ENCODE assay signal across 17 cellular contexts in genomic region chr1:51954783-51955182, GRCh38. TPM values are rescaled to one million over a fixed set of nuclear protein-coding genes. Genes with fewer than 3 reads are reported as not detected.
DNase-seq lines count a peak whose midpoint lies in the region; ATAC-seq, FAIRE-seq and TF ChIP-seq lines count a peak whose summit lies in the region.
"Had no signal": no experiment of that assay in that cellular context is flagged by ENCODE, and none has a peak within 500 bp of the region (broad histone marks: within the 10 kb centered on the region; RNA-seq: fewer than 3 reads in every experiment).

No MANE protein-coding gene starts in this region.

- peaks cover under 1% of the 10 kb centered on the region for H3K27me3 Mint-ChIP-seq in GM23338 (ENCODE audit: insufficient read depth, low read depth, poor library complexity)
- H3K27me3 Mint-ChIP-seq: CD4-positive, alpha-beta T cell had no signal

- no TSS peak for BruUV-seq in HepG2 (replicated peaks; lab: Mats Ljungman, UMichigan)

- TF ChIP-seq RAD21 in liver (IDR thresholded peaks at IDR 0.05) (no peak), HepG2 (CRISPR knock-in tag; IDR thresholded peaks at IDR 0.05) (no peak)

- no peaks in the 10 kb centered on the region for H3K79me2 ChIP-seq in HepG2 (ENCODE audit: insufficient read depth, low read length)
- H3K79me2 ChIP-seq in GM23338 (replicated peaks; ENCODE audit: insufficient read depth), result peaks cover 5% of the 10 kb centered on the region; the same call in 1 of the 2 replicates

- no peaks in the 10 kb centered on the region for H3K27me3 ChIP-seq in liver (ENCODE audit: control insufficient read depth in 4 of 4, insufficient read depth in 4 of 4, low read length in 3 of 4)
- no peaks in the 10 kb centered on the region for H3K27me3 ChIP-seq in HepG2 (ENCODE audit: control insufficient read depth in 1 of 2, insufficient read depth in 2 of 2, low read length in 2 of 2)
- no peaks in the 10 kb centered on the region for H3K27me3 ChIP-seq in GM23338 (ENCODE audit: insufficient read depth)
- no peaks in the 10 kb centered on the region for H3K27me3 ChIP-seq in prostate gland (replicated peaks; ENCODE audit: insufficient read depth)
- H3K27me3 ChIP-seq: BLaER1 had no signal

- ATAC-seq in HepG2, result no peak
- no peak for ATAC-seq in GM23338
- ATAC-seq in GM21717 (IDR thresholded peaks at IDR 0.05; ENCODE audit: unreplicated experiment), result no peak

- intact Hi-C loops in HepG2 (cut with micrococcal nuclease; ENCODE audit: unreplicated experiment) (no loop called here), prostate gland (cut with DNase I) (no loop called here)

- in situ Hi-C loops in HepG2 (cut with HindIII; ENCODE audit: extremely low pct_ligation_motif_present, low pct_unique_long_range_greater_than_20kb), result no loop called here

- TF ChIP-seq EP300 in HepG2 (IDR thresholded peaks at IDR 0.05; ENCODE audit: low read depth in 2 of 2, low read length in 2 of 2) (no peak), HepG2 (CRISPR knock-in tag; IDR thresholded peaks at IDR 0.05; ENCODE audit: borderline replicate concordance) (no peak)

- H4K20me1 ChIP-seq in HepG2 (ENCODE audit: insufficient read depth, low read length) (no peaks in the 10 kb centered on the region), GM23338 (replicated peaks; ENCODE audit: insufficient read depth) (0 out of 2 replicates have a peak, but pooled peaks cover 3% of the 10 kb centered on the region)
- H4K20me1 ChIP-seq: BLaER1 had no signal

- no peak overlapping the region for H3K27ac Mint-ChIP-seq in GM23338
- H3K27ac Mint-ChIP-seq: CD4-positive, alpha-beta T cell had no signal

- peaks cover under 1 to 6% (median 6%) of the 10 kb centered on the region in 4 donors for H3K9me3 ChIP-seq in liver (ENCODE audit: control insufficient read depth in 4 of 4, low read length in 3 of 4)
- H3K9me3 ChIP-seq in HepG2 (ENCODE audit: low read length), result peaks cover 3% of the 10 kb centered on the region; the same call in 1 of the 2 replicates
- no peaks in the 10 kb centered on the region for H3K9me3 ChIP-seq in prostate gland

- H3K36me3 Mint-ChIP-seq in GM23338 (ENCODE audit: low read depth), result peaks cover 48% of the 10 kb centered on the region

- CTCF ChIA-PET in HepG2 (lab: Yijun Ruan, JAX; ENCODE audit: low intra/inter-chr PET ratio, low total read pairs), result no interaction called here

- POLR2A ChIA-PET in HepG2 (lab: Yijun Ruan, JAX), result no interaction called here

- H3K4me2 ChIP-seq in HepG2 (ENCODE audit: low read depth, low read length) (no peak overlapping the region), GM23338 (no peak overlapping the region)

- no peak overlapping the region for H2AFZ ChIP-seq in HepG2 (ENCODE audit: low read length)
- no peak overlapping the region for H2AFZ ChIP-seq in GM23338
- H2AFZ ChIP-seq: GM23248 had no signal

- H3K27ac ChIP-seq in liver (ENCODE audit: low read depth in 1 of 2, low read length in 2 of 2) (no peak overlapping the region), HepG2 (ENCODE audit: extremely low read length, insufficient read depth, low read length) (no peak overlapping the region), GM23338 (ENCODE audit: low read depth) (0 out of 2 replicates have a peak overlapping the region, but pooled peaks have one; percentile 46), VCaP (peak overlapping the region; percentile 88), prostate gland (peak overlapping the region; percentile 44 to 81)
- H3K27ac ChIP-seq: BLaER1, GM23248 had no signal

- no peak overlapping the region for H3K9ac ChIP-seq in liver (ENCODE audit: low read depth in 1 of 2, low read length in 2 of 2)
- H3K9ac ChIP-seq in HepG2 (ENCODE audit: insufficient read depth, low read depth, low read length), result no peak overlapping the region
- H3K9ac ChIP-seq: BLaER1, GM23248 had no signal

- H3K4me3 ChIP-seq in liver (ENCODE audit: low read depth in 1 of 3, low read length in 3 of 3) (no peak overlapping the region), HepG2 (replicated peaks in 1 of 3; ENCODE audit: insufficient read depth in 1 of 3, low read depth in 2 of 3, low read length in 3 of 3) (no peak overlapping the region), GM23338 (no peak overlapping the region), prostate gland (no peak overlapping the region)
- H3K4me3 ChIP-seq: BLaER1, GM12878, GM23248 had no signal

- H3K4me1 Mint-ChIP-seq in GM23338, result peaks cover 30% of the 10 kb centered on the region

- H3K9me2 ChIP-seq in GM23338 (ENCODE audit: insufficient read depth), result no peaks in the 10 kb centered on the region

- no peak overlapping the region for H3K4me3 Mint-ChIP-seq in GM23338
- H3K4me3 Mint-ChIP-seq: CD4-positive, alpha-beta T cell had no signal

- H3F3A ChIP-seq in GM23338 (replicated peaks; ENCODE audit: low read depth), result no peaks in the 10 kb centered on the region

- no peak for FAIRE-seq in HepG2 (lab: Jason Lieb, UNC)
- FAIRE-seq: GM12878, GM18507 had no signal

- peaks cover 14% of the 10 kb centered on the region for H3K9me3 Mint-ChIP-seq in GM23338

- no peaks in the 10 kb centered on the region for H3K4me1 ChIP-seq in liver (ENCODE audit: control insufficient read depth in 4 of 4, insufficient read depth in 4 of 4, low read length in 3 of 4)
- no peaks in the 10 kb centered on the region for H3K4me1 ChIP-seq in HepG2 (ENCODE audit: insufficient read depth, low read length)
- H3K4me1 ChIP-seq in GM23338 (ENCODE audit: insufficient read depth), result peaks cover 30% of the 10 kb centered on the region
- peaks cover 8% of the 10 kb centered on the region for H3K4me1 ChIP-seq in prostate gland (replicated peaks)

- TF ChIP-seq POLR2A in HepG2 (IDR thresholded peaks at IDR 0.05; ENCODE audit: insufficient read depth in 1 of 2, low read depth in 2 of 2, low read length in 2 of 2), result no peak
- no peak for TF ChIP-seq POLR2A in prostate gland (IDR thresholded peaks at IDR 0.05)

- H3K36me3 ChIP-seq in liver (ENCODE audit: control insufficient read depth in 4 of 4, insufficient read depth in 3 of 4, low read depth in 1 of 4, low read length in 3 of 4) (no peaks in the 10 kb centered on the region), HepG2 (replicated peaks in 1 of 2; ENCODE audit: control insufficient read depth in 1 of 2, insufficient read depth in 2 of 2, low read length in 2 of 2) (no peaks in the 10 kb centered on the region), GM23338 (ENCODE audit: insufficient read depth) (no peaks in the 10 kb centered on the region; the same call in 1 of the 2 replicates), prostate gland (no peaks in the 10 kb centered on the region)

- no peak for TF ChIP-seq CTCF in liver (IDR thresholded peaks at IDR 0.05; ENCODE audit: low read depth, low read length, missing input control)
- no peak for TF ChIP-seq CTCF in HepG2 (CRISPR knock-in tag; IDR thresholded peaks at IDR 0.05)
- no peak for TF ChIP-seq CTCF in GM23338 (conservative IDR thresholded peaks at IDR 0.05; ENCODE audit: low read depth in 2 of 2)
- no peak for TF ChIP-seq CTCF in VCaP (conservative IDR thresholded peaks at IDR 0.05)
- no peak for TF ChIP-seq CTCF in prostate gland (IDR thresholded peaks at IDR 0.05)

- 72% methylated on average over 7 of the region's 7 CpGs for WGBS in liver
- 66% methylated on average over 7 of the region's 7 CpGs for WGBS in HepG2 (ENCODE audit: low lambda C conversion rate)
- WGBS in prostate gland, result 89% methylated on average over 7 of the region's 7 CpGs

- no peak for DNase-seq in HepG2 (ENCODE audit: low spot score)
- no peak for DNase-seq in GM23338 (ENCODE audit: low spot score)
- no peak for DNase-seq in prostate gland (ENCODE audit: low spot score)
- DNase-seq in NCI-H1048 (lab: John Stamatoyannopoulos, UW), result no peak
- no peak for DNase-seq in NCI-H2227 (lab: John Stamatoyannopoulos, UW; ENCODE audit: unreplicated experiment)
- DNase-seq: AML-193; Calu3; CD4-positive, alpha-beta T cell; DMS 273 treated with DMSO at 0.1 percent for 48 hours; H7 had no signal

TF ChIP-seq in liver, 16 proteins besides CTCF, POLR2A, EP300 and RAD21 (continues in another document):
- TF ChIP-seq RXRA (IDR thresholded peaks at IDR 0.05), result peak in 1 of 2 donors; percentile 66
- peak; percentile 42 for TF ChIP-seq NR2F2 (IDR thresholded peaks at IDR 0.05)

TF ChIP-seq in HepG2, 621 proteins besides CTCF, POLR2A, EP300 and RAD21 (continues in another document):
- TF ChIP-seq ZNF235 (CRISPR knock-in tag; IDR thresholded peaks at IDR 0.05; ENCODE audit: borderline replicate concordance), result no peak

TF ChIP-seq in GM23338, 12 proteins besides CTCF, POLR2A, EP300 and RAD21 (continues in another document):
- TF ChIP-seq STAT1 (IDR thresholded peaks at IDR 0.05; ENCODE audit: unreplicated experiment) (no peak), ZNF331 (CRISPR knock-in tag; IDR thresholded peaks at IDR 0.05; ENCODE audit: low read depth) (no peak)

RNA-seq across cellular contexts. Expression of gene RAB3B, which starts 35.7 kb away (rescaled TPM):
- total RNA-seq in liver (1 to 10 TPM in 1 of 2 donors, under 1 TPM in 1; 0.17 to 5.4 TPM), HepG2 (2016; rRNA removed; fragmentation: Illumina TruSeq; extraction: Trizol) (1.0 and 1.9 TPM in 2 replicates), prostate gland (10 to 100 TPM in 1 of 2 donors, 1 to 10 TPM in 1; 8.5 to 23.6 TPM)
- polyA plus RNA-seq in liver (under 1 TPM; 0.22 to 0.43 TPM), HepG2 (2011; rRNA removed) (1.2 and 1.7 TPM in 2 replicates), GM23338 (2016; fragmentation: Nextera tagmentation; extraction: Ambion mirVana) (16.3 and 18.3 TPM in 2 replicates)
- total RNA-seq in HepG2 (2016; cell fraction: cytosol; rRNA removed; fragmentation: Illumina TruSeq; extraction: Trizol; ENCODE audit: low read depth), result 0.09 and 0.10 TPM in 2 replicates
- 1.2 and 1.6 TPM in 2 replicates for total RNA-seq in HepG2 (2016; cell fraction: insoluble cytoplasmic fraction; rRNA removed; fragmentation: Illumina TruSeq; extraction: Trizol)
- total RNA-seq in HepG2 (2016; cell fraction: membrane; rRNA removed; fragmentation: Illumina TruSeq; extraction: Trizol), result 0.31 and 0.43 TPM in 2 replicates
- total RNA-seq in HepG2 (2016; cell fraction: nucleus; rRNA removed; fragmentation: Illumina TruSeq; extraction: Trizol), result 0.65 and 0.81 TPM in 2 replicates
- polyA plus RNA-seq in HepG2 (2011; cell fraction: cytosol; rRNA removed), result 0.72 and 1.6 TPM in 2 replicates
- polyA plus RNA-seq in HepG2 (2011; cell fraction: nucleus; rRNA removed), result 0.72 and 1.2 TPM in 2 replicates
- 0.64 and 1.5 TPM in 2 replicates for polyA plus RNA-seq in HepG2 (2012)
- polyA plus RNA-seq in HepG2 (2016; cell fraction: cytosol; fragmentation: Illumina TruSeq; extraction: Trizol; ENCODE audit: low read depth), result 0.07 and 0.08 TPM in 2 replicates
- polyA plus RNA-seq in HepG2 (2016; cell fraction: insoluble cytoplasmic fraction; fragmentation: Illumina TruSeq; extraction: Trizol; ENCODE audit: low read depth), result 0.94 and 1.3 TPM in 2 replicates
- polyA plus RNA-seq in HepG2 (2016; cell fraction: membrane; fragmentation: Illumina TruSeq; extraction: Trizol; ENCODE audit: low read depth), result 0.19 and 0.23 TPM in 2 replicates
- polyA plus RNA-seq in HepG2 (2016; cell fraction: nucleus; fragmentation: Illumina TruSeq; extraction: Trizol; ENCODE audit: insufficient read depth, low read depth), result 0.75 and 0.93 TPM in 2 replicates
- polyA minus RNA-seq in HepG2 (2011; rRNA and poly(A)+ RNA removed; ENCODE audit: low replicate concordance), result 2.2 TPM in 1 of 2 replicates, not detected in the other
- polyA minus RNA-seq in HepG2 (2011; cell fraction: cytosol; rRNA and poly(A)+ RNA removed), result 1.8 and 3.7 TPM in 2 replicates
- polyA minus RNA-seq in HepG2 (2011; cell fraction: nucleus; rRNA and poly(A)+ RNA removed), result 1.0 and 1.9 TPM in 2 replicates
- 34.6 and 37.9 TPM in 2 replicates for total RNA-seq in GM23338 (2014; rRNA removed; shearing (Covaris generic))
- total RNA-seq: CD4-positive, alpha-beta T cell had no signal

Comparison
In these comparisons a context has a peak if more than half of its experiments do, and no peak if none do; other contexts are left out.
1. H3K27ac ChIP-seq: peak in GM23338 (single experiment), VCaP (single experiment) and prostate gland (2 of 2); none in liver (0 of 2) and HepG2 (single experiment).